In genomic region chr11:65014146-65014960, GRCh38 we compare ENCODE assay signal across 8 cellular contexts. TPM values are rescaled to one million over a fixed set of nuclear protein-coding genes. Genes with fewer than 3 reads are reported as not detected.
DNase-seq lines count a peak whose midpoint lies in the region; ATAC-seq and TF ChIP-seq lines count a peak whose summit lies in the region.

ARL2 (plus strand) TSS chr11:65014160; CDS start chr11:65014208, 48 bp downstream.

- CTCF ChIA-PET in Calu3 (lab: Charles Lee): interaction anchor here (0.6 to 2.4 kb wide), 10 partner anchors 16 to 210 kb away, joined by 4 to 10 read pairs (median 4); partner anchors contain the start of genes ATG2A, BATF2 and CDC42BPG

- H3K4me3 ChIP-seq in body of pancreas: peak within 1 kb of the TSS; percentile 64 to 66

- ATAC-seq in HG03342 (IDR thresholded peaks at IDR 0.05; ENCODE audit: unreplicated experiment) (peak; percentile 53), SK-N-SH treated with all-trans-retinoic acid at 6 μM for 48 hours (peak; percentile 84), body of pancreas (peak; percentile 80)

- H3K27ac ChIP-seq in body of pancreas: peak within 1 kb of the TSS; percentile 95 to 98 (median 95)

- intact Hi-C loops in Calu3 (cut with micrococcal nuclease; ENCODE audit: unreplicated experiment) (loop anchor here (5.0 kb wide), 1 partner anchor 167 kb away; no protein-coding TSS in a partner anchor), body of pancreas (cut with DNase I) (no loop called here)

- no peaks in the 10 kb centered on the region for H3K9me3 ChIP-seq in body of pancreas

- no peaks in the 10 kb centered on the region for H3K27me3 ChIP-seq in body of pancreas

- WGBS in body of pancreas, 2 donors: 0% methylated on average over 8 to 81 of the region's 82 CpGs

- H3K4me1 ChIP-seq in body of pancreas: peaks cover 22% of the 10 kb centered on the region

- H3K27me3 Mint-ChIP-seq in Calu3 (ENCODE audit: unreplicated experiment) (no peaks in the 10 kb centered on the region), immature natural killer cell (ENCODE audit: low read depth in 3 of 3) (peaks cover 1 to 5% (median 4%) of the 10 kb centered on the region in 3 donors)

- H3K4me1 Mint-ChIP-seq in Calu3 (ENCODE audit: low read depth, unreplicated experiment) (peaks cover 25% of the 10 kb centered on the region), immature natural killer cell (peaks cover 25 to 26% of the 10 kb centered on the region in 2 donors)

- BruUV-seq in Calu3 (replicated peaks; lab: Mats Ljungman, UMichigan): no TSS peak

- H3K4me3 Mint-ChIP-seq in Calu3 (ENCODE audit: low read depth, unreplicated experiment) (peak within 1 kb of the TSS; percentile 81), immature natural killer cell (peak within 1 kb of the TSS; percentile 91 to 96 (median 94))

- peak; percentile 86 for TF ChIP-seq CTCF in Calu3 (IDR thresholded peaks at IDR 0.05; ENCODE audit: unreplicated experiment)
- TF ChIP-seq CTCF in body of pancreas (IDR thresholded peaks at IDR 0.05): peak; percentile 72 to 93 (median 92)

- H3K9me3 Mint-ChIP-seq in Calu3 (ENCODE audit: low read depth, unreplicated experiment) (no peaks in the 10 kb centered on the region), immature natural killer cell (no peaks in the 10 kb centered on the region)

- no peak for DNase-seq in Calu3
- peak; percentile 91 for DNase-seq in GM19238 (ENCODE audit: insufficient read length, low spot score)
- DNase-seq in body of pancreas: peak in 1 of 4 donors; percentile 34
- DNase-seq in immature natural killer cell: peak in 1 of 3 donors; percentile 83
- DNase-seq in stimulated activated CD4-positive, alpha-beta T cell treated with anti-CD3 and anti-CD28 coated beads, Interleukin-4, amount 100 ng/mL, for 1 hour: peak; percentile 53
- no peak for DNase-seq in LoVo (ENCODE audit: low spot score)

- no peak for TF ChIP-seq POLR2A in body of pancreas (IDR thresholded peaks at IDR 0.05)

- peaks cover 39% of the 10 kb centered on the region for H3K36me3 Mint-ChIP-seq in Calu3 (ENCODE audit: insufficient read depth, unreplicated experiment)
- H3K36me3 Mint-ChIP-seq in immature natural killer cell: peaks cover 0 to 6% (median 5%) of the 10 kb centered on the region in 3 donors

- peak within 1 kb of the TSS; percentile 91 for H3K27ac Mint-ChIP-seq in Calu3 (ENCODE audit: unreplicated experiment)
- H3K27ac Mint-ChIP-seq in immature natural killer cell: peak within 1 kb of the TSS; percentile 92 to 99 (median 96)

- H3K36me3 ChIP-seq in body of pancreas (replicated peaks in 1 of 2; ENCODE audit: insufficient read depth in 1 of 2, low read depth in 2 of 2): peaks cover 0 to 2% of the 10 kb centered on the region in 2 donors

TF ChIP-seq in SK-N-SH treated with all-trans-retinoic acid at 6 μM for 48 hours, 23 proteins besides CTCF, POLR2A, EP300 and RAD21:
- TF ChIP-seq CSDC2 (CRISPR knock-in tag; IDR thresholded peaks at IDR 0.05) (0 out of 2 replicates have a peak, but pooled peaks have one; percentile 27), ZFP3 (CRISPR knock-in tag; IDR thresholded peaks at IDR 0.05) (0 out of 2 replicates have a peak, but pooled peaks have one; percentile 5), ZC3H10 (CRISPR knock-in tag; IDR thresholded peaks at IDR 0.05) (no peak), TCF4 (CRISPR knock-in tag; IDR thresholded peaks at IDR 0.05; ENCODE audit: borderline replicate concordance) (0 out of 2 replicates have a peak, but pooled peaks have one; percentile 20), PPARA (CRISPR knock-in tag; IDR thresholded peaks at IDR 0.05; ENCODE audit: borderline replicate concordance) (no peak), ISL1 (CRISPR knock-in tag; IDR thresholded peaks at IDR 0.05) (no peak)

RNA-seq across cellular contexts. Expression of gene ARL2, which starts in this region (rescaled TPM):
- total RNA-seq in Calu3 (2022) (62.6 and 63.7 TPM in 2 replicates), body of pancreas (10 to 100 TPM; 67.6 to 75.5 TPM)
- polyA plus RNA-seq in immature natural killer cell: 100 to 1,000 TPM in 1 of 3 donors, 10 to 100 TPM in 2; 79.1 to 101 (median 80.1) TPM

Comparison
In these comparisons a context has a peak if more than half of its experiments do, and no peak if none do; other contexts are left out.
1. DNase-seq: peak in GM19238 (single experiment) and stimulated activated CD4-positive, alpha-beta T cell treated with anti-CD3 and anti-CD28 coated beads, Interleukin-4, amount 100 ng/mL, for 1 hour (single experiment); none in Calu3 (single experiment) and LoVo (single experiment).
2. Peak in every context shown above with its lines, with median percentiles within 50 percentile points of each other: ATAC-seq.